17 cellular contexts compared by ENCODE assay signal in the genomic region with DNA sequence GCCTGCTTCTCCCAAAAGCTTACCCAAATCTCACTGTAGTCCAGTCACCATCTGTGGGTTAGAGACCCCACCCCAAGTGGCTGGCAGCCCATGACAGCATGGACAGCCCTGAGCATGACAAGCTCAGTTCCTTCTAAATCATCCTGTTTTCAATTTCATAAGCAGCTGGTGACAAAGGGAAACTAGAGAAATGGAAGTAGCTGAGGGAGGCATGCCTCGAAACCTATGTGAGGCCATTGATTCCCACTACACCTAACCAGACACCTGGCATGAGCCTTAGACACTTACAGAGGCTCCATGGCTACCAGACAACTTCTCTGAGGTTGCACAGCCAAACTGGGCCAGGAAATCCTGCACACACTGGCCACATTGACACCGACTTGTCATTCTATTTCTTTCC. TPM values are rescaled to one million over a fixed set of nuclear protein-coding genes. Genes with fewer than 3 reads are reported as not detected.
DNase-seq lines count a peak whose midpoint lies in the region; ATAC-seq, FAIRE-seq and TF ChIP-seq lines count a peak whose summit lies in the region.
"Had no signal": no experiment of that assay in that cellular context is flagged by ENCODE, and none has a peak within 500 bp of the region (broad histone marks: within the 10 kb centered on the region; RNA-seq: fewer than 3 reads in every experiment).

No MANE protein-coding gene starts in this region.

- H3K9ac ChIP-seq in HepG2 (ENCODE audit: insufficient read depth, low read depth, low read length) (no peak overlapping the region), HCT116 (ENCODE audit: low read length) (no peak overlapping the region)

- intact Hi-C loops in right lobe of liver (cut with DNase I) (no loop called here), HepG2 (cut with micrococcal nuclease; ENCODE audit: unreplicated experiment) (no loop called here), HCT116 (cut with micrococcal nuclease) (loop anchor here (1.0 kb wide), 1 partner anchor 35 kb away; no protein-coding TSS in a partner anchor)

- RAD21 ChIA-PET in HCT116 (lab: Charles Lee; ENCODE audit: low non-redundant PET in 1 of 2, low total read pairs in 2 of 2, uncharacterized antibody in 2 of 2, unreplicated experiment in 2 of 2): no interaction called here

- POLR2A ChIA-PET in HepG2 (lab: Yijun Ruan, JAX): no interaction called here
- POLR2A ChIA-PET in HCT116 (lab: Charles Lee): no interaction called here

- in situ Hi-C loops in HepG2 (cut with HindIII; ENCODE audit: extremely low pct_ligation_motif_present, low pct_unique_long_range_greater_than_20kb): no loop called here

- H3K27me3 ChIP-seq in right lobe of liver (no peaks in the 10 kb centered on the region), HepG2 (ENCODE audit: control insufficient read depth in 1 of 2, insufficient read depth in 2 of 2, low read length in 2 of 2) (no peaks in the 10 kb centered on the region), HCT116 (ENCODE audit: insufficient read depth, low read length) (no peaks in the 10 kb centered on the region)
- H3K27me3 ChIP-seq: MG63, spleen had no signal

- H3K4me2 ChIP-seq in HepG2 (ENCODE audit: low read depth, low read length): no peak overlapping the region
- H3K4me2 ChIP-seq in HCT116 (ENCODE audit: low read length): no peak overlapping the region

- H3K9me2 ChIP-seq in HCT116 (ENCODE audit: insufficient read depth): no peaks in the 10 kb centered on the region

- H3K27ac ChIP-seq in right lobe of liver (no peak overlapping the region), HepG2 (ENCODE audit: extremely low read length, insufficient read depth, low read length) (no peak overlapping the region), HCT116 (ENCODE audit: low read depth, low read length) (no peak overlapping the region)
- H3K27ac ChIP-seq: spleen, thoracic aorta had no signal

- no peak overlapping the region for H2AFZ ChIP-seq in HepG2 (ENCODE audit: low read length)
- H2AFZ ChIP-seq in HCT116 (ENCODE audit: low read depth, low read length, poor library complexity, severe bottlenecking): no peak overlapping the region

- H4K20me1 ChIP-seq in HepG2 (ENCODE audit: insufficient read depth, low read length) (no peaks in the 10 kb centered on the region), HCT116 (ENCODE audit: insufficient read depth) (no peaks in the 10 kb centered on the region)

- TF ChIP-seq CTCF in right lobe of liver (IDR thresholded peaks at IDR 0.05): no peak
- no peak for TF ChIP-seq CTCF in HepG2 (CRISPR knock-in tag; IDR thresholded peaks at IDR 0.05)
- no peak for TF ChIP-seq CTCF in HCT116 (IDR thresholded peaks at IDR 0.05 in 2 of 3, conservative IDR thresholded peaks at IDR 0.05 in 1 of 3; ENCODE audit: borderline replicate concordance in 1 of 3, insufficient read depth in 1 of 3, low read depth in 2 of 3, low read length in 2 of 3)

- BruUV-seq in HepG2 (replicated peaks; lab: Mats Ljungman, UMichigan) (no TSS peak), HCT116 (replicated peaks; lab: Mats Ljungman, UMichigan) (TSS peak; percentile 25)

- H3K4me1 ChIP-seq in right lobe of liver (no peaks in the 10 kb centered on the region), HepG2 (ENCODE audit: insufficient read depth, low read length) (peaks cover 29% of the 10 kb centered on the region), HCT116 (ENCODE audit: control insufficient read depth in 1 of 2, insufficient read depth in 2 of 2, low read length in 2 of 2) (peaks cover 16 to 19% of the 10 kb centered on the region in 2 experiments; a peak in 3 of 4 replicates)

- TF ChIP-seq RAD21 in HepG2 (CRISPR knock-in tag; IDR thresholded peaks at IDR 0.05) (no peak), HCT116 (IDR thresholded peaks at IDR 0.05; ENCODE audit: low read depth) (no peak)

- no peaks in the 10 kb centered on the region for H3K9me3 ChIP-seq in right lobe of liver
- H3K9me3 ChIP-seq in HepG2 (ENCODE audit: low read length): no peaks in the 10 kb centered on the region
- H3K9me3 ChIP-seq in HCT116 (ENCODE audit: control insufficient read depth in 1 of 2, insufficient read depth in 1 of 2, low read depth in 1 of 2, low read length in 2 of 2): no peaks in the 10 kb centered on the region
- H3K9me3 ChIP-seq: MG63, spleen, thoracic aorta had no signal

- no peak overlapping the region for H3K4me3 ChIP-seq in right lobe of liver
- H3K4me3 ChIP-seq in HepG2 (replicated peaks in 1 of 3; ENCODE audit: insufficient read depth in 1 of 3, low read depth in 2 of 3, low read length in 3 of 3): no peak overlapping the region
- no peak overlapping the region for H3K4me3 ChIP-seq in HCT116 (replicated peaks in 1 of 2; ENCODE audit: low read depth in 1 of 2, low read length in 2 of 2)
- H3K4me3 ChIP-seq: MG63, spleen, thoracic aorta had no signal

- CTCF ChIA-PET in HepG2 (lab: Yijun Ruan, JAX; ENCODE audit: low intra/inter-chr PET ratio, low total read pairs) (no interaction called here), HCT116 (lab: Charles Lee) (no interaction called here)

- TF ChIP-seq POLR2A in right lobe of liver (IDR thresholded peaks at IDR 0.05) (no peak), HepG2 (IDR thresholded peaks at IDR 0.05; ENCODE audit: insufficient read depth in 1 of 2, low read depth in 2 of 2, low read length in 2 of 2) (no peak), HCT116 (IDR thresholded peaks at IDR 0.05; ENCODE audit: borderline replicate concordance, extremely low read depth, insufficient read depth, insufficient read length) (no peak)

- H3K79me2 ChIP-seq in HepG2 (ENCODE audit: insufficient read depth, low read length): no peaks in the 10 kb centered on the region
- peaks cover 15% of the 10 kb centered on the region for H3K79me2 ChIP-seq in HCT116 (ENCODE audit: insufficient read depth, low read length)

- H3K36me3 ChIP-seq in right lobe of liver (no peaks in the 10 kb centered on the region), HepG2 (replicated peaks in 1 of 2; ENCODE audit: control insufficient read depth in 1 of 2, insufficient read depth in 2 of 2, low read length in 2 of 2) (peaks cover 0 to 3% of the 10 kb centered on the region in 2 experiments; a peak in 2 of 5 replicates), HCT116 (ENCODE audit: control insufficient read depth in 1 of 2, insufficient read depth in 2 of 2, low read length in 2 of 2) (no peaks in the 10 kb centered on the region; a peak in 1 of 4 replicates)
- H3K36me3 ChIP-seq: thoracic aorta had no signal

- 100% methylated on average over 1 of the region's 2 CpGs for WGBS in right lobe of liver (ENCODE audit: insufficient coverage, low coverage, low lambda C conversion rate, missing lambda C conversion rate)
- WGBS in HepG2 (ENCODE audit: low lambda C conversion rate): 100% methylated on average over 1 of the region's 2 CpGs

- DNase-seq in right lobe of liver (no peak), HepG2 (ENCODE audit: low spot score) (no peak), HCT116 (ENCODE audit: low read depth, low spot score) (no peak), NCI-H510A treated with DMSO at 0.1 percent for 48 hours (lab: John Stamatoyannopoulos, UW) (no peak)
- no peak for DNase-seq in activated CD4-positive, CD25-positive, alpha-beta regulatory T cell treated with anti-CD3 and anti-CD28 coated beads, Interleukin-2, amount 50 U/mL, for 72 hours
- DNase-seq in activated naive CD4-positive, alpha-beta T cell treated with anti-CD3 and anti-CD28 coated beads, Interleukin-2, amount 50 U/mL, for 16 hours: no peak
- DNase-seq in effector CD8-positive, alpha-beta T cell (lab: John Stamatoyannopoulos, UW): no peak
- DNase-seq: activated CD8-positive, alpha-beta memory T cell treated with anti-CD3 and anti-CD28 coated beads, Interleukin-2, amount 50 U/mL, for 48 hours; activated naive CD8-positive, alpha-beta T cell treated with anti-CD3 and anti-CD28 coated beads, Interleukin-2, amount 50 U/mL, for 24 hours; central memory CD4-positive, alpha-beta T cell; MG63; spleen had no signal

- ATAC-seq in right lobe of liver (peak in 3 of 4 donors; percentile 14 to 55 (median 34)), HepG2 (no peak), HCT116 (no peak), HG03460 (IDR thresholded peaks at IDR 0.05; ENCODE audit: unreplicated experiment) (peak; percentile 51)
- ATAC-seq: activated naive CD8-positive, alpha-beta T cell treated with anti-CD3 and anti-CD28 coated beads, Interleukin-2, amount 50 U/mL, for 24 hours had no signal

- TF ChIP-seq EP300 in HepG2 (IDR thresholded peaks at IDR 0.05; ENCODE audit: low read depth in 2 of 2, low read length in 2 of 2): no peak
- TF ChIP-seq EP300 in HepG2 (CRISPR knock-in tag; IDR thresholded peaks at IDR 0.05; ENCODE audit: borderline replicate concordance): no peak

- no peak for FAIRE-seq in HepG2 (lab: Jason Lieb, UNC)
- FAIRE-seq: A204.1, D721Med, islet of Langerhans had no signal

TF ChIP-seq in HepG2, 621 proteins besides CTCF, POLR2A, EP300 and RAD21 (continues in another document):
- TF ChIP-seq KMT2B (CRISPR knock-in tag; IDR thresholded peaks at IDR 0.05): no peak

TF ChIP-seq in HCT116, 20 proteins besides CTCF, POLR2A, EP300 and RAD21 (continues in another document):
- TF ChIP-seq SRF (IDR thresholded peaks at IDR 0.05; ENCODE audit: low read depth): no peak
- no peak for TF ChIP-seq JUND (IDR thresholded peaks at IDR 0.05)
- TF ChIP-seq EZH2 (IDR thresholded peaks at IDR 0.05): no peak

RNA-seq across cellular contexts. Expression of a gene that starts 56.2 kb away (rescaled TPM):
- total RNA-seq in right lobe of liver (1 to 10 TPM; 1.1 to 4.9 (median 3.8) TPM), HepG2 (2016; rRNA removed; fragmentation: Illumina TruSeq; extraction: Trizol) (9.6 and 11.3 TPM in 2 replicates), HCT116 (2021; ENCODE audit: unreplicated experiment) (26.3 TPM)
- total RNA-seq in HepG2 (2016; cell fraction: cytosol; rRNA removed; fragmentation: Illumina TruSeq; extraction: Trizol; ENCODE audit: low read depth): 9.6 and 10.4 TPM in 2 replicates
- 9.5 and 11.1 TPM in 2 replicates for total RNA-seq in HepG2 (2016; cell fraction: insoluble cytoplasmic fraction; rRNA removed; fragmentation: Illumina TruSeq; extraction: Trizol)
- total RNA-seq in HepG2 (2016; cell fraction: membrane; rRNA removed; fragmentation: Illumina TruSeq; extraction: Trizol): 8.4 and 8.8 TPM in 2 replicates
- total RNA-seq in HepG2 (2016; cell fraction: nucleus; rRNA removed; fragmentation: Illumina TruSeq; extraction: Trizol): 13.9 and 19.2 TPM in 2 replicates
- 3.2 and 4.2 TPM in 2 replicates for polyA plus RNA-seq in HepG2 (2011; rRNA removed)
- 2.3 and 3.0 TPM in 2 replicates for polyA plus RNA-seq in HepG2 (2011; cell fraction: cytosol; rRNA removed)
- 2.0 and 2.6 TPM in 2 replicates for polyA plus RNA-seq in HepG2 (2011; cell fraction: nucleus; rRNA removed)
- 1.7 and 2.1 TPM in 2 replicates for polyA plus RNA-seq in HepG2 (2012)
- 0.64 and 0.85 TPM in 2 replicates for polyA plus RNA-seq in HepG2 (2016; cell fraction: cytosol; fragmentation: Illumina TruSeq; extraction: Trizol; ENCODE audit: low read depth)
- polyA plus RNA-seq in HepG2 (2016; cell fraction: insoluble cytoplasmic fraction; fragmentation: Illumina TruSeq; extraction: Trizol; ENCODE audit: low read depth): 5.0 and 5.3 TPM in 2 replicates
- 2.2 and 2.4 TPM in 2 replicates for polyA plus RNA-seq in HepG2 (2016; cell fraction: membrane; fragmentation: Illumina TruSeq; extraction: Trizol; ENCODE audit: low read depth)
- polyA plus RNA-seq in HepG2 (2016; cell fraction: nucleus; fragmentation: Illumina TruSeq; extraction: Trizol; ENCODE audit: insufficient read depth, low read depth): 7.8 and 8.1 TPM in 2 replicates
- 34.5 and 52.1 TPM in 2 replicates for polyA minus RNA-seq in HepG2 (2011; rRNA and poly(A)+ RNA removed; ENCODE audit: low replicate concordance)
- polyA minus RNA-seq in HepG2 (2011; cell fraction: cytosol; rRNA and poly(A)+ RNA removed): 6.2 and 7.2 TPM in 2 replicates
- polyA minus RNA-seq in HepG2 (2011; cell fraction: nucleus; rRNA and poly(A)+ RNA removed): 18.3 TPM in 2 replicates
- 6.6 and 9.0 TPM in 2 replicates for polyA plus RNA-seq in HCT116 (2012)

Comparison
In these comparisons a context has a peak if more than half of its experiments do, and no peak if none do; other contexts are left out.
1. ATAC-seq: peak in right lobe of liver (3 of 4) and HG03460 (single experiment); none in HepG2 (single experiment) and HCT116 (single experiment).